In the genomic region with DNA sequence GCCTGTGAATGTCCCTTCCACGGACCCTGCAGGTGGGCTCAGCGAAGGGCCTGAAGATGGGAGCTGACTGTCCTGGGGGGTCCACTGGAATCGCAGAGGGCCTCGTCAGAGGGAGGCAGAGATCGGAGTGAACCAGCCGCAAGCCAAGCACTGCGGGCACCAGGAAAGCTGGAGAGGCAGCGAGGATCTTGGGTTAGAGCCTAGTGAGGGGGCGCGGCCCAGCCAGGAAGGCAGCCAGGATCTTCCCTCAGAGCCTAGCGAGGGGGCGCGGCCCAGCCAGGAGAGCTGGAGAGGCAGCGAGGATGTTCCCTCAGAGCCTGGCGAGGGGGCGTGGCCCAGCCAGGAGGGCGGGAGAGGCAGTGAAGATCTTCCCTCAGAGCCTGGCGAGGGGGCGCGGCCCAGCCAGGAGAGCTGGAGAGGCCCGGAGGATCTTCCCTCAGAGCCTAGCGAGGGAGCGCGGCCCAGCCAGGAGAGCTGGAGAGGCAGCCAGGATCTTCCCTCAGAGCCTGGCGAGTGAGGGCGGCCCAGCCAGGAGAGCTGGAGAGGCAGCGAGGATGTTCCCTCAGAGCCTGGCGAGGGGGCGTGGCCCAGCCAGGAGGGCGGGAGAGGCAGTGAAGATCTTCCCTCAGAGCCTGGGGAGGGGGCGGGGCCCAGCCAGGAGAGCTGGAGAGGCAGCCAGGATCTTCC, we compare ENCODE assay signal across 1 cellular context.
TF ChIP-seq lines count a peak whose summit lies in the region.

No MANE protein-coding gene starts in this region.

TF ChIP-seq in H1, 55 proteins besides CTCF, POLR2A, EP300 and RAD21 (continued from another document):
- TF ChIP-seq TAF1 (IDR thresholded peaks at IDR 0.05; ENCODE audit: low read depth, low read length) = 0 out of 2 replicates have a peak, but pooled peaks have one; percentile 17
- TF ChIP-seq SP1 (IDR thresholded peaks at IDR 0.05; ENCODE audit: low read depth, low read length) = 0 out of 2 replicates have a peak, but pooled peaks have one; percentile 11
- TF ChIP-seq SIN3A (conservative IDR thresholded peaks at IDR 0.05 in 1 of 2, IDR thresholded peaks at IDR 0.05 in 1 of 2; ENCODE audit: low read depth in 1 of 2, low read length in 2 of 2) = peak; percentile 29 to 85; a peak in 2 of 4 replicates
